8 cellular contexts compared by ENCODE assay signal in the genomic region with DNA sequence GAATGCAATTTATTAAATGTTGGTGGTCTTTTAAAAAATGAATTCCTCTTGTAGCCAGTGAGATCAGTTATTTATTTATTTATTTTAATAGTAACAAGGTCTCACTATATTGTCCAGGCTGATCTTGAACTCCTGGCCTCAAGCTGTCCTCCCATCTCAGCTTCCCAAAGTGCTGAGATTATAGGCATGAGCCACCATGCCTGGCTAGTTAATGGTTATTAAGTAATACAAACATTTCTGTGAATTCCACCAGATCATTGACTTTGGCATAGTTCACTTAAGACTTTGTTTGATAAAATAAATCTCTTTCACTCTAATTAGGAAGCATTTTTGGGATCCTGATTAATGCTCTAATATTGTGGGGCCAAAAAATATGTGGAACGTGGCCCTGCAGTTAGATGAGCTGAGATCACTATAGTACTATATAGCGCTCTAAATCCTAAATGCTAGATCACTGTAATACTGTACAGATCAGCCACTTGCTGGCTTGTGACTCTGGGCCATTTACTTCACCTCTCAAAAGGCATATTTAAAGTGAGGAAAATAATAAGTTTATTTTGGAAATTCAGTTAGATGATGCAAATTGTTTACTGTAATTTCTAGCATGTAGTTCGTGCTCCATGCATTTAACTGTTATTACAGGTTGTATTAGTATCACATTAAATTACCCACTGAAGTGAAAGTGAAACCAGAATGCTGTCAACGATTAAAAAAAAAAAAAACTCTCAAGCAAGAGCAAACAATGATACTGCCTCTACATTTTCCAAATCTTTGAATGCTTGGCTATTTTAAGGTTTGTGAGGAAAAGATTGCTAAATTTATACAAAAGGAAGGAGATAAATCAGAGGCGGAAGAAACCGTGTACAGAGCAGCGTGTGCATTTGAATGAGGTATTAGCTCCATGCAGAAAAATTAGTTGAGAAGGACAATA. TPM values are rescaled to one million over a fixed set of nuclear protein-coding genes. Genes with fewer than 3 reads are reported as not detected.
DNase-seq lines count a peak whose midpoint lies in the region; ATAC-seq and TF ChIP-seq lines count a peak whose summit lies in the region.

No MANE protein-coding gene starts in this region.

- no peaks in the 10 kb centered on the region for H3K79me2 ChIP-seq in GM23338 (replicated peaks; ENCODE audit: insufficient read depth)

- H3K4me1 ChIP-seq in thoracic aorta (ENCODE audit: control insufficient read depth in 1 of 2, low read depth in 2 of 2) (peaks cover 23 to 70% of the 10 kb centered on the region in 2 donors), GM23338 (ENCODE audit: insufficient read depth) (no peaks in the 10 kb centered on the region)

- peak overlapping the region; percentile 87 for H3K27ac Mint-ChIP-seq in activated naive CD4-positive, alpha-beta T cell treated with anti-CD3 and anti-CD28 coated beads for 36 hours
- peak overlapping the region; percentile 82 for H3K27ac Mint-ChIP-seq in activated CD4-positive, alpha-beta memory T cell treated with anti-CD3 and anti-CD28 coated beads for 36 hours
- H3K27ac Mint-ChIP-seq in immature natural killer cell (peak overlapping the region; percentile 91 to 100 (median 98)), GM23338 (no peak overlapping the region)

- H3K36me3 ChIP-seq in thoracic aorta (no peaks in the 10 kb centered on the region), GM23338 (ENCODE audit: insufficient read depth) (no peaks in the 10 kb centered on the region)

- TF ChIP-seq CTCF in thoracic aorta (IDR thresholded peaks at IDR 0.05) (no peak), GM23338 (conservative IDR thresholded peaks at IDR 0.05; ENCODE audit: low read depth in 2 of 2) (no peak)

- no peak for DNase-seq in activated naive CD4-positive, alpha-beta T cell treated with anti-CD3 and anti-CD28 coated beads for 36 hours
- no peak for DNase-seq in activated naive CD4-positive, alpha-beta T cell (lab: John Stamatoyannopoulos, UW)
- no peak for DNase-seq in activated CD4-positive, alpha-beta memory T cell treated with anti-CD3 and anti-CD28 coated beads for 36 hours
- DNase-seq in immature natural killer cell = peak; percentile 39 to 56 (median 51)
- no peak for DNase-seq in thoracic aorta (ENCODE audit: low spot score)
- no peak for DNase-seq in GM23338 (ENCODE audit: low spot score)

- peak overlapping the region; percentile 87 for H3K4me3 Mint-ChIP-seq in activated naive CD4-positive, alpha-beta T cell treated with anti-CD3 and anti-CD28 coated beads for 36 hours
- peak overlapping the region; percentile 87 for H3K4me3 Mint-ChIP-seq in activated CD4-positive, alpha-beta memory T cell treated with anti-CD3 and anti-CD28 coated beads for 36 hours
- H3K4me3 Mint-ChIP-seq in immature natural killer cell = peak overlapping the region; percentile 88 to 100 (median 96)
- no peak overlapping the region for H3K4me3 Mint-ChIP-seq in GM23338

- ATAC-seq in thoracic aorta (ENCODE audit: insufficient number of reproducible peaks, low FRiP score, low read depth) (no peak), GM21528 (IDR thresholded peaks at IDR 0.05; ENCODE audit: low FRiP score, unreplicated experiment) (no peak), HG03196 (IDR thresholded peaks at IDR 0.05; ENCODE audit: unreplicated experiment) (no peak), GM23338 (no peak)

- POLR2A ChIA-PET in activated CD4-positive, alpha-beta memory T cell treated with anti-CD3 and anti-CD28 coated beads for 36 hours (lab: Charles Lee) = interaction anchor here (1.0 kb wide), 1 partner anchor 16 kb away, joined by 3 read pairs; a partner anchor contains a TSS

- H3K27ac ChIP-seq in thoracic aorta (peak overlapping the region; percentile 87 to 90), GM23338 (ENCODE audit: low read depth) (no peak overlapping the region)

- no peak overlapping the region for H2AFZ ChIP-seq in GM23338

- no peaks in the 10 kb centered on the region for H3K9me3 ChIP-seq in thoracic aorta

- H3K4me3 ChIP-seq in thoracic aorta (peak overlapping the region; percentile 75), GM23338 (no peak overlapping the region)

- no peaks in the 10 kb centered on the region for H4K20me1 ChIP-seq in GM23338 (replicated peaks; ENCODE audit: insufficient read depth)

- H3K4me1 Mint-ChIP-seq in activated naive CD4-positive, alpha-beta T cell treated with anti-CD3 and anti-CD28 coated beads for 36 hours (ENCODE audit: low read depth) = peaks cover 10% of the 10 kb centered on the region
- peaks cover 26% of the 10 kb centered on the region for H3K4me1 Mint-ChIP-seq in activated CD4-positive, alpha-beta memory T cell treated with anti-CD3 and anti-CD28 coated beads for 36 hours (ENCODE audit: low read depth)
- peaks cover 15 to 20% of the 10 kb centered on the region in 2 donors for H3K4me1 Mint-ChIP-seq in immature natural killer cell
- H3K4me1 Mint-ChIP-seq in GM23338 = peaks cover 4% of the 10 kb centered on the region; the same call in 2 of the 3 replicates

- CTCF ChIA-PET in activated naive CD4-positive, alpha-beta T cell treated with anti-CD3 and anti-CD28 coated beads for 36 hours (lab: Charles Lee) = interaction anchor here (1.9 kb wide), 1 partner anchor 40 kb away, joined by 6 read pairs; no protein-coding TSS in a partner anchor
- CTCF ChIA-PET in activated CD4-positive, alpha-beta memory T cell treated with anti-CD3 and anti-CD28 coated beads for 36 hours (lab: Charles Lee) = interaction anchor here (1.0 to 2.2 kb wide), 4 partner anchors 13 to 243 kb away, joined by 3 to 5 read pairs (median 4); a partner anchor contains a TSS

- H3K9me3 Mint-ChIP-seq in activated naive CD4-positive, alpha-beta T cell treated with anti-CD3 and anti-CD28 coated beads for 36 hours = no peaks in the 10 kb centered on the region
- H3K9me3 Mint-ChIP-seq in activated CD4-positive, alpha-beta memory T cell treated with anti-CD3 and anti-CD28 coated beads for 36 hours = no peaks in the 10 kb centered on the region
- H3K9me3 Mint-ChIP-seq in immature natural killer cell = no peaks in the 10 kb centered on the region
- no peaks in the 10 kb centered on the region for H3K9me3 Mint-ChIP-seq in GM23338

- no peaks in the 10 kb centered on the region for H3F3A ChIP-seq in GM23338 (replicated peaks; ENCODE audit: low read depth)

- no peaks in the 10 kb centered on the region for H3K36me3 Mint-ChIP-seq in activated naive CD4-positive, alpha-beta T cell treated with anti-CD3 and anti-CD28 coated beads for 36 hours (ENCODE audit: low read depth)
- H3K36me3 Mint-ChIP-seq in activated CD4-positive, alpha-beta memory T cell treated with anti-CD3 and anti-CD28 coated beads for 36 hours = no peaks in the 10 kb centered on the region
- peaks cover 0 to 4% (median 3%) of the 10 kb centered on the region in 3 donors for H3K36me3 Mint-ChIP-seq in immature natural killer cell
- H3K36me3 Mint-ChIP-seq in GM23338 (ENCODE audit: low read depth) = no peaks in the 10 kb centered on the region

- no peak overlapping the region for H3K4me2 ChIP-seq in GM23338

- H3K27me3 ChIP-seq in thoracic aorta (replicated peaks; ENCODE audit: insufficient read depth) = no peaks in the 10 kb centered on the region
- H3K27me3 ChIP-seq in GM23338 (ENCODE audit: insufficient read depth) = no peaks in the 10 kb centered on the region

- no peaks in the 10 kb centered on the region for H3K27me3 Mint-ChIP-seq in activated naive CD4-positive, alpha-beta T cell treated with anti-CD3 and anti-CD28 coated beads for 36 hours (ENCODE audit: low read depth)
- H3K27me3 Mint-ChIP-seq in activated CD4-positive, alpha-beta memory T cell treated with anti-CD3 and anti-CD28 coated beads for 36 hours = no peaks in the 10 kb centered on the region
- peaks cover 0 to 6% (median 0%) of the 10 kb centered on the region in 3 donors for H3K27me3 Mint-ChIP-seq in immature natural killer cell (ENCODE audit: low read depth in 3 of 3)
- H3K27me3 Mint-ChIP-seq in GM23338 (ENCODE audit: insufficient read depth, low read depth, poor library complexity) = no peaks in the 10 kb centered on the region

- intact Hi-C loops in activated naive CD4-positive, alpha-beta T cell treated with anti-CD3 and anti-CD28 coated beads for 36 hours (cut with micrococcal nuclease) = loop anchor here (1.0 kb wide), 2 partner anchors 13 to 16 kb away; a partner anchor contains a TSS
- intact Hi-C loops in activated CD4-positive, alpha-beta memory T cell treated with anti-CD3 and anti-CD28 coated beads for 36 hours (cut with micrococcal nuclease) = loop anchor here (2.0 kb wide), 1 partner anchor 16 kb away; a partner anchor contains a TSS

- 0 out of 2 replicates have a peak, but pooled peaks cover 2% of the 10 kb centered on the region for H3K9me2 ChIP-seq in GM23338 (ENCODE audit: insufficient read depth)

TF ChIP-seq in GM23338, 12 proteins besides CTCF, POLR2A, EP300 and RAD21 (continues in another document):
- TF ChIP-seq ZNF331 (CRISPR knock-in tag; IDR thresholded peaks at IDR 0.05; ENCODE audit: low read depth) (no peak), POLR2AphosphoS5 (IDR thresholded peaks at IDR 0.05; ENCODE audit: low read depth) (no peak), EZH2 (IDR thresholded peaks at IDR 0.05; ENCODE audit: low read depth, unreplicated experiment) (no peak), STAT1 (IDR thresholded peaks at IDR 0.05; ENCODE audit: unreplicated experiment) (no peak), CREB1 (CRISPR knock-in tag; IDR thresholded peaks at IDR 0.05; ENCODE audit: low read depth) (no peak), EZH2phosphoT487 (IDR thresholded peaks at IDR 0.05; ENCODE audit: unreplicated experiment) (no peak), NANOG (IDR thresholded peaks at IDR 0.05; ENCODE audit: borderline replicate concordance) (no peak), JUNB (IDR thresholded peaks at IDR 0.05; ENCODE audit: unreplicated experiment) (no peak)

RNA-seq across cellular contexts. Expression of a gene that starts 15.9 kb away (rescaled TPM):
- 10 to 100 TPM; 69.3 to 72.9 TPM for total RNA-seq in activated naive CD4-positive, alpha-beta T cell treated with anti-CD3 and anti-CD28 coated beads for 36 hours
- total RNA-seq in activated CD4-positive, alpha-beta memory T cell treated with anti-CD3 and anti-CD28 coated beads for 36 hours = 10 to 100 TPM; 62.2 to 63.5 TPM
- polyA plus RNA-seq in immature natural killer cell = 10 to 100 TPM in 2 of 3 donors, 1 to 10 TPM in 1; 9.7 to 14.3 (median 11.1) TPM
- 10 to 100 TPM; 24.0 to 32.6 TPM for total RNA-seq in thoracic aorta
- 3.1 and 4.3 TPM in 2 replicates for total RNA-seq in GM23338 (2014; rRNA removed; shearing (Covaris generic))
- polyA plus RNA-seq in GM23338 (2016; fragmentation: Nextera tagmentation; extraction: Ambion mirVana) = 3.1 and 3.5 TPM in 2 replicates

RNA-seq across cellular contexts. Expression of a gene that starts 22.1 kb away (rescaled TPM):
- total RNA-seq in activated naive CD4-positive, alpha-beta T cell treated with anti-CD3 and anti-CD28 coated beads for 36 hours = 1 to 10 TPM; 3.6 to 4.0 TPM
- 10 to 100 TPM; 18.6 to 23.3 TPM for total RNA-seq in activated CD4-positive, alpha-beta memory T cell treated with anti-CD3 and anti-CD28 coated beads for 36 hours
- polyA plus RNA-seq in immature natural killer cell = 10 to 100 TPM in 2 of 3 donors, 1 to 10 TPM in 1; 6.9 to 36.2 (median 12.6) TPM
- total RNA-seq in thoracic aorta = over 10,000 TPM in 1 of 2 donors, 1,000 to 10,000 TPM in 1; 4,797 to 12,240 TPM
- 2.4 and 9.4 TPM in 2 replicates for total RNA-seq in GM23338 (2014; rRNA removed; shearing (Covaris generic))
- 3.4 and 3.9 TPM in 2 replicates for polyA plus RNA-seq in GM23338 (2016; fragmentation: Nextera tagmentation; extraction: Ambion mirVana)

Comparison
In these comparisons a context has a peak if more than half of its experiments do, and no peak if none do; other contexts are left out.
1. DNase-seq: peak in immature natural killer cell (3 of 3); none in activated naive CD4-positive, alpha-beta T cell treated with anti-CD3 and anti-CD28 coated beads for 36 hours (single experiment), activated naive CD4-positive, alpha-beta T cell (0 of 4), activated CD4-positive, alpha-beta memory T cell treated with anti-CD3 and anti-CD28 coated beads for 36 hours (single experiment), thoracic aorta (single experiment) and GM23338 (single experiment).
2. RNA of a gene that starts 22.1 kb away (total RNA-seq): 4,797 to 12,240 TPM in thoracic aorta; 18.6 to 23.3 TPM in activated CD4-positive, alpha-beta memory T cell treated with anti-CD3 and anti-CD28 coated beads for 36 hours, 2.4 to 9.4 TPM in GM23338 and 3.6 to 4.0 TPM in activated naive CD4-positive, alpha-beta T cell treated with anti-CD3 and anti-CD28 coated beads for 36 hours; every median in the first group is over 100 times any median in the second.